13 cellular contexts compared by ENCODE assay signal in genomic region chr13:74251778-74252519, GRCh38.
A peak's percentile ranks its signal among the peaks of the same experiment; 100 is the strongest.
DNase-seq lines count a peak whose midpoint lies in the region; ATAC-seq, FAIRE-seq and TF ChIP-seq lines count a peak whose summit lies in the region.
"Had no signal": no experiment of that assay in that cellular context is flagged by ENCODE, and none has a peak within 500 bp of the region (broad histone marks: within the 10 kb centered on the region; RNA-seq: fewer than 3 reads in every experiment).

No MANE protein-coding gene starts in this region.

- H3K27me3 Mint-ChIP-seq in stimulated activated naive CD8-positive, alpha-beta T cell treated with anti-CD3 and anti-CD28 coated beads, Interleukin-15, Interleukin-2, amounts not matched to agents 100 ng/mL and 50 ng/mL, for 24 hours: no peaks in the 10 kb centered on the region

- peak overlapping the region; percentile 10 for H3K27ac Mint-ChIP-seq in stimulated activated naive CD8-positive, alpha-beta T cell treated with anti-CD3 and anti-CD28 coated beads, Interleukin-15, Interleukin-2, amounts not matched to agents 100 ng/mL and 50 ng/mL, for 24 hours

- no peaks in the 10 kb centered on the region for H3K4me1 ChIP-seq in right atrium auricular region
- H3K4me1 ChIP-seq: esophagus squamous epithelium had no signal

- no peaks in the 10 kb centered on the region for H3K36me3 Mint-ChIP-seq in stimulated activated naive CD8-positive, alpha-beta T cell treated with anti-CD3 and anti-CD28 coated beads, Interleukin-15, Interleukin-2, amounts not matched to agents 100 ng/mL and 50 ng/mL, for 24 hours (ENCODE audit: low read depth)

- peak; percentile 28 for ATAC-seq in Right ventricle myocardium inferior

- no peak for FAIRE-seq in D721Med (lab: Jason Lieb, UNC)

- H3K36me3 ChIP-seq in right atrium auricular region: no peaks in the 10 kb centered on the region
- H3K36me3 ChIP-seq: esophagus squamous epithelium had no signal

- no peaks in the 10 kb centered on the region for H3K9me3 ChIP-seq in right atrium auricular region
- H3K9me3 ChIP-seq: esophagus squamous epithelium had no signal

- no peak overlapping the region for H3K27ac ChIP-seq in right atrium auricular region
- no peak overlapping the region for H3K27ac ChIP-seq in substantia nigra (ENCODE audit: low read depth, low read length, poor library complexity, severe bottlenecking)
- H3K27ac ChIP-seq: esophagus squamous epithelium had no signal

- peaks cover 94% of the 10 kb centered on the region for H3K4me1 Mint-ChIP-seq in stimulated activated naive CD8-positive, alpha-beta T cell treated with anti-CD3 and anti-CD28 coated beads, Interleukin-15, Interleukin-2, amounts not matched to agents 100 ng/mL and 50 ng/mL, for 24 hours (ENCODE audit: low read depth)

- intact Hi-C loops in Right ventricle myocardium inferior (cut with DNase I): no loop called here

- H3K27me3 ChIP-seq in right atrium auricular region: no peaks in the 10 kb centered on the region
- H3K27me3 ChIP-seq: esophagus squamous epithelium had no signal

- peaks cover 4% of the 10 kb centered on the region for H3K9me3 Mint-ChIP-seq in stimulated activated naive CD8-positive, alpha-beta T cell treated with anti-CD3 and anti-CD28 coated beads, Interleukin-15, Interleukin-2, amounts not matched to agents 100 ng/mL and 50 ng/mL, for 24 hours

- TF ChIP-seq CTCF in right atrium auricular region (IDR thresholded peaks at IDR 0.05): no peak
- TF ChIP-seq CTCF in epithelial cell of esophagus (IDR thresholded peaks at IDR 0.05; ENCODE audit: insufficient read depth, low read depth, low read length, missing control alignments): no peak
- no peak for TF ChIP-seq CTCF in D721Med (IDR thresholded peaks at IDR 0.05; ENCODE audit: insufficient read depth, missing control alignments)

- H3K4me3 Mint-ChIP-seq in stimulated activated naive CD8-positive, alpha-beta T cell treated with anti-CD3 and anti-CD28 coated beads, Interleukin-15, Interleukin-2, amounts not matched to agents 100 ng/mL and 50 ng/mL, for 24 hours: no peak overlapping the region

- DNase-seq in Right ventricle myocardium inferior (ENCODE audit: missing footprints) (no peak), right atrium auricular region (ENCODE audit: low spot score) (no peak), NCI-H748 treated with DMSO at 0.1 percent for 48 hours (lab: John Stamatoyannopoulos, UW) (peak; percentile 35), epithelial cell of esophagus (ENCODE audit: low read depth) (peak; percentile 37), NCI-H1048 (lab: John Stamatoyannopoulos, UW) (no peak), substantia nigra (lab: John Stamatoyannopoulos, UW) (no peak), D721Med (ENCODE audit: insufficient read length, low spot score) (no peak)
- DNase-seq: activated CD4-positive, alpha-beta T cell treated with anti-CD3 and anti-CD28 coated beads, Interleukin-2, amount 50 U/mL, for 1 hour; activated effector memory CD4-positive, alpha-beta T cell treated with Interleukin-2 at 50 U/mL for 16 hours; esophagus squamous epithelium; stimulated activated CD4-positive, alpha-beta T cell treated with anti-CD3 and anti-CD28 coated beads, Interleukin-4, amount 100 ng/mL, for 4 hours; stimulated activated naive CD4-positive, alpha-beta T cell treated with Interleukin-2 at 50 U/mL for 16 hours had no signal

- H3K4me3 ChIP-seq in right atrium auricular region: no peak overlapping the region
- H3K4me3 ChIP-seq in epithelial cell of esophagus (ENCODE audit: low read length): no peak overlapping the region
- H3K4me3 ChIP-seq: esophagus squamous epithelium had no signal

Comparison
In these comparisons a context has a peak if more than half of its experiments do, and no peak if none do; other contexts are left out.
1. DNase-seq: peak in NCI-H748 treated with DMSO at 0.1 percent for 48 hours (single experiment) and epithelial cell of esophagus (single experiment); none in Right ventricle myocardium inferior (single experiment), right atrium auricular region (single experiment), NCI-H1048 (single experiment), substantia nigra (0 of 49) and D721Med (single experiment).